Comparison of ENCODE assay signal across 8 cellular contexts in genomic region chr1:35573198-35573775, GRCh38. TPM values are rescaled to one million over a fixed set of nuclear protein-coding genes. Genes with fewer than 3 reads are reported as not detected.
DNase-seq lines count a peak whose midpoint lies in the region; ATAC-seq, FAIRE-seq and TF ChIP-seq lines count a peak whose summit lies in the region.

TSS of gene TFAP2E (plus strand) at chr1:35573314. CDS start at chr1:35573578, 264 bp downstream.

- H3K4me2 ChIP-seq in endothelial cell of umbilical vein (ENCODE audit: insufficient read depth, low read length), result peak within 1 kb of the TSS; percentile 64

- DNase-seq in Daoy (ENCODE audit: low read depth), result peak; percentile 54
- peak; percentile 67 for DNase-seq in NCI-H69 (lab: John Stamatoyannopoulos, UW)
- peak; percentile 36 for DNase-seq in endothelial cell of umbilical vein (ENCODE audit: low read depth, low spot score)
- peak; percentile 54 for DNase-seq in medulla oblongata (ENCODE audit: extremely low spot score)
- DNase-seq in vagina (ENCODE audit: extremely low spot score in 2 of 2), result no peak
- no peak for DNase-seq in H4 (ENCODE audit: low spot score)
- no peak for DNase-seq in NCI-H2107 (lab: John Stamatoyannopoulos, UW)

- H3K27ac ChIP-seq in endothelial cell of umbilical vein (ENCODE audit: insufficient read depth, low read depth, low read length) (no peak within 1 kb of the TSS), vagina (no peak within 1 kb of the TSS)

- no TSS peak for BruUV-seq in endothelial cell of umbilical vein (replicated peaks; lab: Mats Ljungman, UMichigan)

- intact Hi-C loops in endothelial cell of umbilical vein (cut with micrococcal nuclease), result loop anchor here (1.0 kb wide), 1 partner anchor 196 kb away; the partner anchor contains the start of gene CLSPN
- intact Hi-C loops in vagina (cut with DNase I), result loop anchor here (5.0 kb wide), 1 partner anchor 504 kb away; no protein-coding TSS in a partner anchor

- ATAC-seq in GM19351 (IDR thresholded peaks at IDR 0.05; ENCODE audit: unreplicated experiment), result no peak

- POLR2A ChIA-PET in endothelial cell of umbilical vein (lab: Charles Lee), result no interaction called here

- H3K9me1 ChIP-seq in endothelial cell of umbilical vein (replicated peaks; ENCODE audit: control insufficient read depth, extremely low read depth, insufficient read depth, low read length), result no peaks in the 10 kb centered on the region

- TF ChIP-seq POLR2A in endothelial cell of umbilical vein (IDR thresholded peaks at IDR 0.05; ENCODE audit: low read depth, low read length) (no peak), vagina (IDR thresholded peaks at IDR 0.05) (no peak)

- H3K4me1 ChIP-seq in endothelial cell of umbilical vein (ENCODE audit: control insufficient read depth, extremely low read depth, insufficient read depth, low read length), result peaks cover 9% of the 10 kb centered on the region
- peaks cover 28% of the 10 kb centered on the region for H3K4me1 ChIP-seq in vagina

- CTCF ChIA-PET in endothelial cell of umbilical vein (lab: Charles Lee), result interaction anchor here (0.7 to 4.5 kb wide), 11 partner anchors 8 to 200 kb away, joined by 3 to 67 read pairs (median 5); partner anchors contain the start of genes CLSPN, KIAA0319L and NCDN

- H3K4me3 ChIP-seq in endothelial cell of umbilical vein (replicated peaks in 1 of 3; ENCODE audit: insufficient read depth in 1 of 3, low read depth in 1 of 3, low read length in 3 of 3) (peak within 1 kb of the TSS; percentile 17 to 28 (median 24)), vagina (peak within 1 kb of the TSS; percentile 40 to 46)

- TF ChIP-seq CTCF in endothelial cell of umbilical vein (IDR thresholded peaks at IDR 0.05; ENCODE audit: extremely low read depth in 1 of 2, insufficient read depth in 1 of 2, low read depth in 1 of 2, low read length in 2 of 2), result no peak
- no peak for TF ChIP-seq CTCF in vagina (IDR thresholded peaks at IDR 0.05)

- dilution Hi-C loops in endothelial cell of umbilical vein (cut with MboI; ENCODE audit: extremely low pct_ligation_motif_present, low sequenced_read_pairs), result no loop called here

- no peaks in the 10 kb centered on the region for H3K9me3 ChIP-seq in endothelial cell of umbilical vein (replicated peaks; ENCODE audit: control insufficient read depth, insufficient read depth, low read length)
- no peaks in the 10 kb centered on the region for H3K9me3 ChIP-seq in vagina

- H3K9ac ChIP-seq in endothelial cell of umbilical vein (replicated peaks; ENCODE audit: extremely low read depth, insufficient read depth, low read length), result no peak within 1 kb of the TSS

- peak; percentile 28 for FAIRE-seq in endothelial cell of umbilical vein (lab: Jason Lieb, UNC)

- H3K36me3 ChIP-seq in endothelial cell of umbilical vein (ENCODE audit: control insufficient read depth in 2 of 2, extremely low read depth in 1 of 2, insufficient read depth in 2 of 2, low read length in 2 of 2) (no peaks in the 10 kb centered on the region), vagina (no peaks in the 10 kb centered on the region)

- no peaks in the 10 kb centered on the region for H3K79me2 ChIP-seq in endothelial cell of umbilical vein (ENCODE audit: control insufficient read depth, insufficient read depth, low read length)

- peak within 1 kb of the TSS; percentile 56 for H2AFZ ChIP-seq in endothelial cell of umbilical vein (ENCODE audit: low read depth, low read length)

- peaks cover 43 to 65% of the 10 kb centered on the region in 2 experiments for H3K27me3 ChIP-seq in endothelial cell of umbilical vein (ENCODE audit: control insufficient read depth in 2 of 2, insufficient read depth in 2 of 2, low read length in 2 of 2)
- no peaks in the 10 kb centered on the region for H3K27me3 ChIP-seq in vagina

- no peaks in the 10 kb centered on the region for H4K20me1 ChIP-seq in endothelial cell of umbilical vein (replicated peaks; ENCODE audit: control insufficient read depth, extremely low read depth, insufficient read depth, low read length)

TF ChIP-seq in endothelial cell of umbilical vein, 7 proteins besides CTCF, POLR2A, EP300 and RAD21:
- TF ChIP-seq JUN (IDR thresholded peaks at IDR 0.05; ENCODE audit: borderline replicate concordance, insufficient read depth, insufficient read length, low read depth) (no peak), FOS (IDR thresholded peaks at IDR 0.05; ENCODE audit: borderline replicate concordance, insufficient read depth, low read length) (no peak), EZH2 (IDR thresholded peaks at IDR 0.05; ENCODE audit: borderline replicate concordance, low read depth, low read length, severe bottlenecking) (no peak), MYC (IDR thresholded peaks at IDR 0.05; ENCODE audit: low read depth, low read length) (no peak), GATA2 (IDR thresholded peaks at IDR 0.05; ENCODE audit: insufficient read depth, insufficient read length, low read depth, low read length) (no peak), MAX (IDR thresholded peaks at IDR 0.05; ENCODE audit: insufficient read depth, insufficient read length) (no peak), POLR2AphosphoS5 (IDR thresholded peaks at IDR 0.05; ENCODE audit: insufficient read depth, low read depth, low read length) (no peak)

RNA-seq across cellular contexts. Expression of gene TFAP2E, which starts in this region (rescaled TPM):
- total RNA-seq in Daoy (2014; rRNA removed; shearing (Covaris generic)), result 0.06 and 0.21 TPM in 2 replicates
- total RNA-seq in endothelial cell of umbilical vein, result 0.18 TPM in 1 of 2 replicates, not detected in the other
- polyA plus RNA-seq in endothelial cell of umbilical vein, result 0.06 TPM in 1 of 2 replicates, not detected in the other
- polyA plus RNA-seq in endothelial cell of umbilical vein (2011; cell fraction: cytosol; rRNA removed), result not detected in 2 replicates
- 0.18 and 0.36 TPM in 2 replicates for polyA plus RNA-seq in endothelial cell of umbilical vein (2011; cell fraction: nucleus; rRNA removed)
- polyA plus RNA-seq in endothelial cell of umbilical vein (2012), result 0.15 TPM in 1 of 2 replicates, not detected in the other
- polyA minus RNA-seq in endothelial cell of umbilical vein, result not detected in 2 replicates
- not detected for polyA minus RNA-seq in endothelial cell of umbilical vein (2011; cell fraction: cytosol; rRNA and poly(A)+ RNA removed)
- polyA minus RNA-seq in endothelial cell of umbilical vein (2011; cell fraction: nucleus; rRNA and poly(A)+ RNA removed), result not detected in 2 replicates
- 6.4 TPM for total RNA-seq in vagina
- total RNA-seq in H4 (2014; rRNA removed; shearing (Covaris generic)), result not detected in 2 replicates

Comparison
In these comparisons a context has a peak if more than half of its experiments do, and no peak if none do; other contexts are left out.
1. Peak in DNase-seq in Daoy; RNA of the gene not detected or under 1 TPM.
2. Peak in DNase-seq, H3K4me3 ChIP-seq and H3K4me2 ChIP-seq in endothelial cell of umbilical vein; RNA of the gene not detected or under 1 TPM.
3. DNase-seq: peak in NCI-H69 (single experiment) and medulla oblongata (single experiment); none in vagina (0 of 2), H4 (single experiment) and NCI-H2107 (single experiment).